1 cellular context compared by ENCODE assay signal in genomic region chr19:17847538-17848366, GRCh38.
TF ChIP-seq lines count a peak whose summit lies in the region.

Gene JAK3, minus strand, starts transcription at chr19:17847982. Its CDS starts 3,565 bp downstream, at chr19:17844417.

TF ChIP-seq in HepG2, 621 proteins besides CTCF, POLR2A, EP300 and RAD21 (continued from another document and continues in another):
- TF ChIP-seq ZBTB40 (IDR thresholded peaks at IDR 0.05) (no peak), ZBTB40 (CRISPR knock-in tag; IDR thresholded peaks at IDR 0.05) (no peak), ZNF598 (CRISPR knock-in tag; IDR thresholded peaks at IDR 0.05; ENCODE audit: borderline replicate concordance) (no peak), REPIN1 (CRISPR knock-in tag; IDR thresholded peaks at IDR 0.05; ENCODE audit: borderline replicate concordance, low read depth) (no peak), SNAPC4 (CRISPR knock-in tag; IDR thresholded peaks at IDR 0.05) (no peak), PLRG1 (conservative IDR thresholded peaks at IDR 0.05) (no peak), ATF5 (CRISPR knock-in tag; IDR thresholded peaks at IDR 0.05; ENCODE audit: low read depth) (no peak), MED1 (CRISPR knock-in tag; IDR thresholded peaks at IDR 0.05) (peak; percentile 47; the same call in 1 of the 2 replicates), BRCA1 (CRISPR knock-in tag; IDR thresholded peaks at IDR 0.05) (no peak), NRL (CRISPR knock-in tag; IDR thresholded peaks at IDR 0.05; ENCODE audit: borderline replicate concordance) (no peak), MXI1 (IDR thresholded peaks at IDR 0.05; ENCODE audit: borderline replicate concordance, low read depth, low read length) (0 out of 3 replicates have a peak, but pooled peaks have one; percentile 23), ZNF841 (CRISPR knock-in tag; IDR thresholded peaks at IDR 0.05; ENCODE audit: borderline replicate concordance) (no peak), KLF15 (CRISPR knock-in tag; IDR thresholded peaks at IDR 0.05; ENCODE audit: borderline replicate concordance) (no peak), NCOA5 (CRISPR knock-in tag; IDR thresholded peaks at IDR 0.05) (no peak), SPEN (CRISPR knock-in tag; IDR thresholded peaks at IDR 0.05; ENCODE audit: low read depth) (peak; percentile 62; the same call in 1 of the 2 replicates), DPF2 (CRISPR knock-in tag; IDR thresholded peaks at IDR 0.05; ENCODE audit: borderline replicate concordance, low read depth) (no peak), JUND (CRISPR knock-in tag; IDR thresholded peaks at IDR 0.05) (no peak), ESRRA (CRISPR knock-in tag; IDR thresholded peaks at IDR 0.05; ENCODE audit: low read depth) (no peak), RFX3 (CRISPR knock-in tag; IDR thresholded peaks at IDR 0.05) (no peak), SRF (IDR thresholded peaks at IDR 0.05; ENCODE audit: low read depth, low read length) (no peak), ZNF276 (CRISPR knock-in tag; IDR thresholded peaks at IDR 0.05; ENCODE audit: low read depth) (peak; percentile 48; the same call in 1 of the 2 replicates), ZBTB2 (CRISPR knock-in tag; IDR thresholded peaks at IDR 0.05; ENCODE audit: low read depth) (no peak), GMEB2 (CRISPR knock-in tag; IDR thresholded peaks at IDR 0.05; ENCODE audit: low read depth) (no peak), ZSCAN30 (CRISPR knock-in tag; IDR thresholded peaks at IDR 0.05) (no peak), ZNF616 (CRISPR knock-in tag; IDR thresholded peaks at IDR 0.05; ENCODE audit: low read depth) (no peak), ZMAT5 (CRISPR knock-in tag; IDR thresholded peaks at IDR 0.05; ENCODE audit: borderline replicate concordance, low read depth) (no peak)
- TF ChIP-seq, protein P1, sequence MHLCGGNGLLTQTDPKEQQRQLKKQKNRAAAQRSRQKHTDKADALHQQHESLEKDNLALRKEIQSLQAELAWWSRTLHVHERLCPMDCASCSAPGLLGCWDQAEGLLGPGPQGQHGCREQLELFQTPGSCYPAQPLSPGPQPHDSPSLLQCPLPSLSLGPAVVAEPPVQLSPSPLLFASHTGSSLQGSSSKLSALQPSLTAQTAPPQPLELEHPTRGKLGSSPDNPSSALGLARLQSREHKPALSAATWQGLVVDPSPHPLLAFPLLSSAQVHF (CRISPR knock-in tag; IDR thresholded peaks at IDR 0.05), result no peak
- TF ChIP-seq, protein P2, sequence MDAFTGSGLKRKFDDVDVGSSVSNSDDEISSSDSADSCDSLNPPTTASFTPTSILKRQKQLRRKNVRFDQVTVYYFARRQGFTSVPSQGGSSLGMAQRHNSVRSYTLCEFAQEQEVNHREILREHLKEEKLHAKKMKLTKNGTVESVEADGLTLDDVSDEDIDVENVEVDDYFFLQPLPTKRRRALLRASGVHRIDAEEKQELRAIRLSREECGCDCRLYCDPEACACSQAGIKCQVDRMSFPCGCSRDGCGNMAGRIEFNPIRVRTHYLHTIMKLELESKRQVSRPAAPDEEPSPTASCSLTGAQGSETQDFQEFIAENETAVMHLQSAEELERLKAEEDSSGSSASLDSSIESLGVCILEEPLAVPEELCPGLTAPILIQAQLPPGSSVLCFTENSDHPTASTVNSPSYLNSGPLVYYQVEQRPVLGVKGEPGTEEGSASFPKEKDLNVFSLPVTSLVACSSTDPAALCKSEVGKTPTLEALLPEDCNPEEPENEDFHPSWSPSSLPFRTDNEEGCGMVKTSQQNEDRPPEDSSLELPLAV (CRISPR knock-in tag; conservative IDR thresholded peaks at IDR 0.05; ENCODE audit: low read depth), result no peak
- TF ChIP-seq, protein P3, sequence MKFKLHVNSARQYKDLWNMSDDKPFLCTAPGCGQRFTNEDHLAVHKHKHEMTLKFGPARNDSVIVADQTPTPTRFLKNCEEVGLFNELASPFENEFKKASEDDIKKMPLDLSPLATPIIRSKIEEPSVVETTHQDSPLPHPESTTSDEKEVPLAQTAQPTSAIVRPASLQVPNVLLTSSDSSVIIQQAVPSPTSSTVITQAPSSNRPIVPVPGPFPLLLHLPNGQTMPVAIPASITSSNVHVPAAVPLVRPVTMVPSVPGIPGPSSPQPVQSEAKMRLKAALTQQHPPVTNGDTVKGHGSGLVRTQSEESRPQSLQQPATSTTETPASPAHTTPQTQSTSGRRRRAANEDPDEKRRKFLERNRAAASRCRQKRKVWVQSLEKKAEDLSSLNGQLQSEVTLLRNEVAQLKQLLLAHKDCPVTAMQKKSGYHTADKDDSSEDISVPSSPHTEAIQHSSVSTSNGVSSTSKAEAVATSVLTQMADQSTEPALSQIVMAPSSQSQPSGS (CRISPR knock-in tag; IDR thresholded peaks at IDR 0.05), result no peak
